In the genomic region with DNA sequence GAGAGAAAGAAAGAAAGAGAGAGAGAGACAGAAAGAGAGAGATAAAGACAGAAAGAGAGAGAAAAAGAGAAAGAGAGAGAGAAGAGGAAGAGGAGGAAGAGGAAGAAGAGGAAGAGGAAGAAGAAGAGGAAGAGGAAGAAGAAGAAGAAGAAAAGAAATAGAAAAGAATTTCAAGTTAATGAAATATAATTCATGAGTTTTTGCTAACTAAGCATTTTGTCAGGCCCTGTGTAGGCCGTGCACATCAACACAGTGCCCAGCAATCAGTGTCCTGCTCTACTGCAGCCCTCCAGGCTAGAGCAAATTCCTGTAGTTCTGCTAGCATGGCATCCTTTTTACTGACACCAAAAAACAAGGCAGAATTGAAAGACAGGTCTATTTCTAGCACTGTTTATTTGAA, we compare ENCODE assay signal across 30 cellular contexts.
"Had no signal": no experiment of that assay in that cellular context is flagged by ENCODE, and none has a peak within 500 bp of the region (broad histone marks: within the 10 kb centered on the region; RNA-seq: fewer than 3 reads in every experiment).

No MANE protein-coding gene starts in this region.

- FAIRE-seq: bronchial epithelial cell, RCC 7860 had no signal

- H3K36me3 ChIP-seq: MG63, SJSA1 had no signal

- H3K36me3 Mint-ChIP-seq: activated naive CD4-positive, alpha-beta T cell treated with anti-CD3 and anti-CD28 coated beads, Interleukin-2, amount 50 U/mL, for 72 hours had no signal

- DNase-seq: activated CD4-positive, alpha-beta T cell treated with anti-CD3 and anti-CD28 coated beads for 48 hours; activated CD4-positive, alpha-beta T cell treated with anti-CD3 and anti-CD28 coated beads, Interleukin-2, amount 50 U/mL, for 4 hours; activated CD4-positive, CD25-positive, alpha-beta regulatory T cell treated with anti-CD3 and anti-CD28 coated beads, Interleukin-2, amount 50 U/mL, for 72 hours; activated CD8-positive, alpha-beta T cell treated with anti-CD3 and anti-CD28 coated beads, Interleukin-2, amount 10 ng/mL, durations not matched to agents 7 days and 5 days; activated effector memory CD4-positive, alpha-beta T cell treated with anti-CD3 and anti-CD28 coated beads, Interleukin-2, amount 50 U/mL, for 16 hours; activated naive CD4-positive, alpha-beta T cell treated with Interleukin-2 at 50 U/mL for 16 hours; activated naive CD8-positive, alpha-beta T cell treated with anti-CD3 and anti-CD28 coated beads, Interleukin-2, amount 50 U/mL, for 24 hours; activated T-cell treated with anti-CD3 and anti-CD28 coated beads, Interleukin-2, amount 50 U/mL, for 24 hours; amniotic stem cell; body of pancreas; central memory CD4-positive, alpha-beta T cell; MG63; MV-4-11; NCI-H1092 treated with DMSO at 0.1 percent for 48 hours; NCI-H1436; NCI-H1694 treated with DMSO at 0.1 percent for 48 hours; NCI-H2029 treated with DMSO at 0.1 percent for 48 hours; NCI-H345; NCI-H510A; NCI-H526 treated with DMSO at 0.1 percent for 48 hours; NCI-H82; PC-3; SHP77 had no signal

- H3K4me3 Mint-ChIP-seq: activated CD8-positive, alpha-beta T cell treated with anti-CD3 and anti-CD28 coated beads, Interleukin-2, amount 10 ng/mL, durations not matched to agents 7 days and 5 days; activated naive CD8-positive, alpha-beta T cell treated with anti-CD3 and anti-CD28 coated beads, Interleukin-2, amount 50 U/mL, for 24 hours; activated T-cell treated with anti-CD3 and anti-CD28 coated beads, Interleukin-2, amount 50 U/mL, for 24 hours; T-helper 1 cell treated with Interleukin-12 subunit alpha and Interleukin-12 subunit beta and Interleukin-4 antibody, amounts not matched to agents 30 μg/mL and 1 μg/mL, for 36 hours had no signal

- ATAC-seq: activated CD8-positive, alpha-beta T cell treated with anti-CD3 and anti-CD28 coated beads, Interleukin-2, amount 10 ng/mL, durations not matched to agents 7 days and 5 days; activated naive CD4-positive, alpha-beta T cell treated with anti-CD3 and anti-CD28 coated beads, Interleukin-2, amount 50 U/mL, for 72 hours; activated naive CD8-positive, alpha-beta T cell treated with anti-CD3 and anti-CD28 coated beads, Interleukin-2, amount 50 U/mL, for 24 hours; body of pancreas; PC-3; SK-N-SH treated with all-trans-retinoic acid at 6 μM for 48 hours had no signal

- H3K27me3 Mint-ChIP-seq: activated naive CD8-positive, alpha-beta T cell treated with anti-CD3 and anti-CD28 coated beads, Interleukin-2, amount 50 U/mL, for 24 hours; activated T-cell treated with anti-CD3 and anti-CD28 coated beads, Interleukin-2, amount 50 U/mL, for 24 hours had no signal

- H3K27me3 ChIP-seq: ascending aorta, body of pancreas, MG63, SJSA1 had no signal

- H3K9me3 Mint-ChIP-seq: activated naive CD4-positive, alpha-beta T cell treated with anti-CD3 and anti-CD28 coated beads, Interleukin-2, amount 50 U/mL, for 72 hours; activated naive CD8-positive, alpha-beta T cell treated with anti-CD3 and anti-CD28 coated beads, Interleukin-2, amount 50 U/mL, for 24 hours; activated T-cell treated with anti-CD3 and anti-CD28 coated beads, Interleukin-2, amount 50 U/mL, for 24 hours; T-helper 1 cell treated with Interleukin-12 subunit alpha and Interleukin-12 subunit beta and Interleukin-4 antibody, amounts not matched to agents 30 μg/mL and 1 μg/mL, for 36 hours had no signal

- H3K27ac Mint-ChIP-seq: activated CD8-positive, alpha-beta T cell treated with anti-CD3 and anti-CD28 coated beads, Interleukin-2, amount 10 ng/mL, durations not matched to agents 7 days and 5 days; activated naive CD4-positive, alpha-beta T cell treated with anti-CD3 and anti-CD28 coated beads, Interleukin-2, amount 50 U/mL, for 72 hours; activated naive CD8-positive, alpha-beta T cell treated with anti-CD3 and anti-CD28 coated beads, Interleukin-2, amount 50 U/mL, for 24 hours; activated T-cell treated with anti-CD3 and anti-CD28 coated beads, Interleukin-2, amount 50 U/mL, for 24 hours; T-helper 1 cell treated with Interleukin-12 subunit alpha and Interleukin-12 subunit beta and Interleukin-4 antibody, amounts not matched to agents 30 μg/mL and 1 μg/mL, for 36 hours had no signal

- H3K4me3 ChIP-seq: ascending aorta, body of pancreas, MG63, SJSA1 had no signal

- H3K9me3 ChIP-seq: ascending aorta, body of pancreas, MG63, SJSA1 had no signal

- H3K4me1 ChIP-seq: SJSA1 had no signal

- H3K27ac ChIP-seq: ascending aorta, body of pancreas, SJSA1 had no signal
